Comparison of ENCODE assay signal across 8 cellular contexts in the genomic region with DNA sequence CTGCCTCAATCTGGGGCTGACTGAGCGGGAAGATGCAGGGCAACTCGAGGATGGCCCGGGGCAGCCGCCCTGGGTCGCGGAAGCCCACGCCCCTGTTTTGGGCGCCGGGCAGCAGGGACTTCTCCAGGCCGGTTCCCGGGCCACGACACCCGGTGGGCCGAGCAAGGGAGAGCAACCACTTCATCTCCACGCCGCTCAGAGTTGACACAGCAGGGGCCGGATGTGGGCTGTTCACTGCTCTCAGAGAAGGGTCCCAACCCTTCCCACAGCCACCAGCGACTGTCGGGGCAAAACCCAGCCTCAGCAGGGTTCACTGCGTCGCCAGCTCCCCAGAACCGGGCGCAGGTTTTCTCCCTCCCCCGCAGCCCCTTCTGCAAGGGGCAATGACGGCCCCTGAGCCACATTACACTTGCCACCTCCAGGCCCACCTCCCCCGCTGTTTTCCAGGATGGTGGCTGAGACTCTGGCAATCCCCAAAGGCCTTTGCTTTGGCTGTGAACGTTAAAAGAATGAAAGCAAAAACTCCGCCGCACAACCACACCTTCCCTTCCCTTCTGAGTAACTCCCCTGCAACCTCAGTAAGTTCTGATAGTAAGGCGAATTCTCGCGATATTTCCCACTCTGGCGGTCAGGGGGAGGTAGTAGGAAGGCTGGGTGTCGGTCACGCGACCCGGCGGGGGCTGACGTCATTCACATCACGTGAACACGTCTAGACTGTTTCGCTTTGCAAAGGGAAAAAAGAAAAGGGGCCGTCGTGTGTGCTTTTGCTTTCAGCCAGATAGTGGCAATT. TPM values are rescaled to one million over a fixed set of nuclear protein-coding genes. Genes with fewer than 3 reads are reported as not detected.
A peak's percentile ranks its signal among the peaks of the same experiment; 100 is the strongest.
DNase-seq lines count a peak whose midpoint lies in the region; ATAC-seq, FAIRE-seq and TF ChIP-seq lines count a peak whose summit lies in the region.

No MANE protein-coding gene starts in this region.

- H3K9me3 ChIP-seq in iPS-20b (ENCODE audit: insufficient read depth, low read depth, low read length) (no peaks in the 10 kb centered on the region), skeletal muscle tissue (ENCODE audit: control insufficient read depth in 3 of 3, low read length in 3 of 3) (no peaks in the 10 kb centered on the region)

- ATAC-seq in GM18870 (IDR thresholded peaks at IDR 0.05; ENCODE audit: unreplicated experiment) (peak; percentile 80), HG03108 (IDR thresholded peaks at IDR 0.05; ENCODE audit: unreplicated experiment) (peak; percentile 60)

- H3K27me3 ChIP-seq in bronchial epithelial cell (ENCODE audit: control insufficient read depth, insufficient read depth, low read length): no peaks in the 10 kb centered on the region
- H3K27me3 ChIP-seq in iPS-20b (ENCODE audit: insufficient read depth, low read length): peaks cover 25% of the 10 kb centered on the region
- no peaks in the 10 kb centered on the region for H3K27me3 ChIP-seq in skeletal muscle tissue (ENCODE audit: control insufficient read depth in 3 of 3, insufficient read depth in 3 of 3, low read length in 3 of 3)

- FAIRE-seq in bronchial epithelial cell (lab: Jason Lieb, UNC): peak; percentile 86

- H3K4me3 ChIP-seq in AG04449 (ENCODE audit: low read depth, low read length) (peak overlapping the region; percentile 90), WI38 (ENCODE audit: low read depth, low read length) (peak overlapping the region; percentile 87), bronchial epithelial cell (ENCODE audit: low read depth, low read length) (peak overlapping the region; percentile 91), iPS-20b (ENCODE audit: low read length) (peak overlapping the region; percentile 84), skeletal muscle tissue (ENCODE audit: low read length in 3 of 3) (peak overlapping the region; percentile 82 to 97 (median 91))

- DNase-seq in AG04449 (ENCODE audit: low read depth, low spot score): peak; percentile 99
- peak; percentile 79 for DNase-seq in NCI-H2196 treated with DMSO at 0.1 percent for 48 hours (lab: John Stamatoyannopoulos, UW; ENCODE audit: unreplicated experiment)
- peak; percentile 98 for DNase-seq in bronchial epithelial cell (ENCODE audit: low read depth)

- H3K4me1 ChIP-seq in iPS-20b (ENCODE audit: insufficient read depth, low read length) (peaks cover 8% of the 10 kb centered on the region), skeletal muscle tissue (ENCODE audit: control insufficient read depth in 3 of 3, insufficient read depth in 3 of 3, low read length in 3 of 3) (peaks cover 0 to 18% (median under 1%) of the 10 kb centered on the region in 3 donors)

- CTCF ChIA-PET in AG04449 (lab: Yijun Ruan, JAX): interaction anchor here (1.4 kb wide), 1 partner anchor 368 kb away, joined by 4 read pairs; no protein-coding TSS in a partner anchor

- POLR2A ChIA-PET in AG04449 (lab: Yijun Ruan, JAX): interaction anchor here (0.6 kb wide), 1 partner anchor 320 kb away, joined by 4 read pairs; no protein-coding TSS in a partner anchor

- H3K9ac ChIP-seq in iPS-20b (ENCODE audit: low read depth, low read length) (peak overlapping the region; percentile 88), skeletal muscle tissue (ENCODE audit: low read depth in 1 of 3, low read length in 3 of 3) (peak overlapping the region; percentile 95 to 97 (median 97))

- TF ChIP-seq CTCF in AG04449 (IDR thresholded peaks at IDR 0.05; ENCODE audit: insufficient read depth, low read length, missing control alignments) (no peak), WI38 (IDR thresholded peaks at IDR 0.05; ENCODE audit: low read depth, low read length) (no peak), bronchial epithelial cell (IDR thresholded peaks at IDR 0.05; ENCODE audit: insufficient read depth, low read length, severe bottlenecking) (no peak)

- H3K36me3 ChIP-seq in bronchial epithelial cell (ENCODE audit: control insufficient read depth, insufficient read depth, low read length) (no peaks in the 10 kb centered on the region), iPS-20b (ENCODE audit: insufficient read depth, low read depth, low read length) (no peaks in the 10 kb centered on the region), skeletal muscle tissue (ENCODE audit: control insufficient read depth in 3 of 3, insufficient read depth in 3 of 3, low read length in 3 of 3) (no peaks in the 10 kb centered on the region)

- H3K27ac ChIP-seq in iPS-20b (ENCODE audit: low read length) (peak overlapping the region; percentile 70), skeletal muscle tissue (ENCODE audit: low read depth, low read length) (peak overlapping the region; percentile 97)

RNA-seq across cellular contexts. Expression of a gene that starts 0.7 kb away (rescaled TPM):
- total RNA-seq in bronchial epithelial cell: 50.8 and 62.2 TPM in 2 replicates
- 147 TPM for total RNA-seq in skeletal muscle tissue

Comparison
In these comparisons a context has a peak if more than half of its experiments do, and no peak if none do; other contexts are left out.
1. Peak in every context shown above with its lines: DNase-seq, ATAC-seq, H3K4me3 ChIP-seq and H3K27ac ChIP-seq.